ENCODE assay signal across 10 cellular contexts in genomic region chr12:53994268-53994690, GRCh38. TPM values are rescaled to one million over a fixed set of nuclear protein-coding genes. Genes with fewer than 3 reads are reported as not detected.
A peak's percentile ranks its signal among the peaks of the same experiment; 100 is the strongest.
DNase-seq lines count a peak whose midpoint lies in the region; ATAC-seq and TF ChIP-seq lines count a peak whose summit lies in the region.
"Had no signal": no experiment of that assay in that cellular context is flagged by ENCODE, and none has a peak within 500 bp of the region (broad histone marks: within the 10 kb centered on the region; RNA-seq: fewer than 3 reads in every experiment).

No MANE protein-coding gene starts in this region.

- H3K27ac Mint-ChIP-seq in activated CD8-positive, alpha-beta T cell treated with anti-CD3 and anti-CD28 coated beads, Interleukin-2, amount 10 ng/mL, durations not matched to agents 7 days and 5 days: no peak overlapping the region
- no peak overlapping the region for H3K27ac Mint-ChIP-seq in activated CD8-positive, alpha-beta T cell treated with anti-CD3 and anti-CD28 coated beads for 36 hours
- H3K27ac Mint-ChIP-seq in activated T-helper 17 cell treated with anti-CD3 and anti-CD28 coated beads, Interleukin-2, amount 50 U/mL, for 72 hours: no peak overlapping the region
- peak overlapping the region; percentile 76 for H3K27ac Mint-ChIP-seq in stimulated activated effector memory CD8-positive, alpha-beta T cell treated with anti-CD3 and anti-CD28 coated beads, Interleukin-12 subunit alpha, Interleukin-12 subunit beta, amount 100 ng/mL, for 72 hours

- DNase-seq in activated CD8-positive, alpha-beta T cell treated with anti-CD3 and anti-CD28 coated beads, Interleukin-2, amount 10 ng/mL, durations not matched to agents 7 days and 5 days: no peak
- DNase-seq in activated CD8-positive, alpha-beta T cell treated with anti-CD3 and anti-CD28 coated beads for 36 hours: no peak
- no peak for DNase-seq in left colon
- DNase-seq in stimulated activated effector memory CD8-positive, alpha-beta T cell treated with anti-CD3 and anti-CD28 coated beads, Interleukin-12 subunit alpha, Interleukin-12 subunit beta, amount 100 ng/mL, for 72 hours (ENCODE audit: low spot score in 2 of 2): no peak
- DNase-seq in iPS-NIHi7 (ENCODE audit: extremely low spot score): no peak
- DNase-seq: midbrain, NCI-H510A had no signal

- POLR2A ChIA-PET in activated CD8-positive, alpha-beta T cell treated with anti-CD3 and anti-CD28 coated beads, Interleukin-2, amount 10 ng/mL, durations not matched to agents 7 days and 5 days (lab: Charles Lee): no interaction called here
- POLR2A ChIA-PET in activated CD8-positive, alpha-beta T cell treated with anti-CD3 and anti-CD28 coated beads for 36 hours (lab: Charles Lee): no interaction called here

- no peak for ATAC-seq in activated CD8-positive, alpha-beta T cell treated with anti-CD3 and anti-CD28 coated beads, Interleukin-2, amount 10 ng/mL, durations not matched to agents 7 days and 5 days
- ATAC-seq in activated CD8-positive, alpha-beta T cell treated with anti-CD3 and anti-CD28 coated beads for 36 hours: no peak
- no peak for ATAC-seq in activated T-helper 17 cell treated with anti-CD3 and anti-CD28 coated beads, Interleukin-2, amount 50 U/mL, for 72 hours (replicated peaks)
- ATAC-seq in left colon (peak; percentile 24), HG02610 (IDR thresholded peaks at IDR 0.05; ENCODE audit: unreplicated experiment) (no peak), GM18498 (IDR thresholded peaks at IDR 0.05; ENCODE audit: unreplicated experiment) (no peak)
- no peak for ATAC-seq in stimulated activated effector memory CD8-positive, alpha-beta T cell treated with anti-CD3 and anti-CD28 coated beads, Interleukin-12 subunit alpha, Interleukin-12 subunit beta, amount 100 ng/mL, for 72 hours

- H3K4me3 Mint-ChIP-seq in activated CD8-positive, alpha-beta T cell treated with anti-CD3 and anti-CD28 coated beads, Interleukin-2, amount 10 ng/mL, durations not matched to agents 7 days and 5 days: peak overlapping the region; percentile 10
- H3K4me3 Mint-ChIP-seq in activated CD8-positive, alpha-beta T cell treated with anti-CD3 and anti-CD28 coated beads for 36 hours: no peak overlapping the region
- H3K4me3 Mint-ChIP-seq in activated T-helper 17 cell treated with anti-CD3 and anti-CD28 coated beads, Interleukin-2, amount 50 U/mL, for 72 hours: peak overlapping the region; percentile 80
- peak overlapping the region; percentile 86 for H3K4me3 Mint-ChIP-seq in stimulated activated effector memory CD8-positive, alpha-beta T cell treated with anti-CD3 and anti-CD28 coated beads, Interleukin-12 subunit alpha, Interleukin-12 subunit beta, amount 100 ng/mL, for 72 hours

- intact Hi-C loops in activated CD8-positive, alpha-beta T cell treated with anti-CD3 and anti-CD28 coated beads for 36 hours (cut with micrococcal nuclease): loop anchor here (5.0 kb wide), 1 partner anchor 37 kb away; no protein-coding TSS in a partner anchor
- intact Hi-C loops in left colon (cut with DNase I, micrococcal nuclease): no loop called here

- H3K27me3 Mint-ChIP-seq in activated CD8-positive, alpha-beta T cell treated with anti-CD3 and anti-CD28 coated beads, Interleukin-2, amount 10 ng/mL, durations not matched to agents 7 days and 5 days (ENCODE audit: low read depth): peaks cover 94% of the 10 kb centered on the region
- peaks cover 88% of the 10 kb centered on the region for H3K27me3 Mint-ChIP-seq in activated CD8-positive, alpha-beta T cell treated with anti-CD3 and anti-CD28 coated beads for 36 hours
- peaks cover 81% of the 10 kb centered on the region for H3K27me3 Mint-ChIP-seq in activated T-helper 17 cell treated with anti-CD3 and anti-CD28 coated beads, Interleukin-2, amount 50 U/mL, for 72 hours

- no peak for TF ChIP-seq CTCF in activated CD8-positive, alpha-beta T cell treated with anti-CD3 and anti-CD28 coated beads for 36 hours (IDR thresholded peaks at IDR 0.05)

- H3K4me1 Mint-ChIP-seq in activated CD8-positive, alpha-beta T cell treated with anti-CD3 and anti-CD28 coated beads, Interleukin-2, amount 10 ng/mL, durations not matched to agents 7 days and 5 days (ENCODE audit: low read depth): peaks cover 33% of the 10 kb centered on the region
- peaks cover 42% of the 10 kb centered on the region for H3K4me1 Mint-ChIP-seq in activated CD8-positive, alpha-beta T cell treated with anti-CD3 and anti-CD28 coated beads for 36 hours (ENCODE audit: low read depth)
- peaks cover 20% of the 10 kb centered on the region for H3K4me1 Mint-ChIP-seq in activated T-helper 17 cell treated with anti-CD3 and anti-CD28 coated beads, Interleukin-2, amount 50 U/mL, for 72 hours
- H3K4me1 Mint-ChIP-seq in stimulated activated effector memory CD8-positive, alpha-beta T cell treated with anti-CD3 and anti-CD28 coated beads, Interleukin-12 subunit alpha, Interleukin-12 subunit beta, amount 100 ng/mL, for 72 hours: peaks cover 69% of the 10 kb centered on the region

- H3K9me3 Mint-ChIP-seq in activated CD8-positive, alpha-beta T cell treated with anti-CD3 and anti-CD28 coated beads, Interleukin-2, amount 10 ng/mL, durations not matched to agents 7 days and 5 days (ENCODE audit: insufficient read depth): no peaks in the 10 kb centered on the region
- H3K9me3 Mint-ChIP-seq in activated CD8-positive, alpha-beta T cell treated with anti-CD3 and anti-CD28 coated beads for 36 hours: no peaks in the 10 kb centered on the region
- H3K9me3 Mint-ChIP-seq in activated T-helper 17 cell treated with anti-CD3 and anti-CD28 coated beads, Interleukin-2, amount 50 U/mL, for 72 hours: no peaks in the 10 kb centered on the region
- H3K9me3 Mint-ChIP-seq in stimulated activated effector memory CD8-positive, alpha-beta T cell treated with anti-CD3 and anti-CD28 coated beads, Interleukin-12 subunit alpha, Interleukin-12 subunit beta, amount 100 ng/mL, for 72 hours: no peaks in the 10 kb centered on the region

- peaks cover 5% of the 10 kb centered on the region for H3K36me3 Mint-ChIP-seq in activated CD8-positive, alpha-beta T cell treated with anti-CD3 and anti-CD28 coated beads, Interleukin-2, amount 10 ng/mL, durations not matched to agents 7 days and 5 days (ENCODE audit: low read depth)
- H3K36me3 Mint-ChIP-seq in activated CD8-positive, alpha-beta T cell treated with anti-CD3 and anti-CD28 coated beads for 36 hours (ENCODE audit: low read depth): peaks cover 2% of the 10 kb centered on the region
- H3K36me3 Mint-ChIP-seq in activated T-helper 17 cell treated with anti-CD3 and anti-CD28 coated beads, Interleukin-2, amount 50 U/mL, for 72 hours (ENCODE audit: low read depth): peaks cover 15% of the 10 kb centered on the region
- H3K36me3 Mint-ChIP-seq in stimulated activated effector memory CD8-positive, alpha-beta T cell treated with anti-CD3 and anti-CD28 coated beads, Interleukin-12 subunit alpha, Interleukin-12 subunit beta, amount 100 ng/mL, for 72 hours: peaks cover 6% of the 10 kb centered on the region

- CTCF ChIA-PET in activated CD8-positive, alpha-beta T cell treated with anti-CD3 and anti-CD28 coated beads, Interleukin-2, amount 10 ng/mL, durations not matched to agents 7 days and 5 days (lab: Charles Lee): interaction anchor here (2.0 kb wide), 1 partner anchor 8 kb away, joined by 12 read pairs; the partner anchor contains the start of gene HOXC10
- CTCF ChIA-PET in activated CD8-positive, alpha-beta T cell treated with anti-CD3 and anti-CD28 coated beads for 36 hours (lab: Charles Lee): interaction anchor here (1.3 to 1.6 kb wide), 2 partner anchors 9 to 50 kb away, joined by 3 to 5 read pairs; partner anchors contain the start of gene HOXC10

RNA-seq across cellular contexts. Expression of gene HOXC9, which starts 5.7 kb away (rescaled TPM):
- not detected for total RNA-seq in activated CD8-positive, alpha-beta T cell treated with anti-CD3 and anti-CD28 coated beads, Interleukin-2, amount 10 ng/mL, durations not matched to agents 7 days and 5 days
- not detected for total RNA-seq in activated CD8-positive, alpha-beta T cell treated with anti-CD3 and anti-CD28 coated beads for 36 hours
- total RNA-seq in activated T-helper 17 cell treated with anti-CD3 and anti-CD28 coated beads, Interleukin-2, amount 50 U/mL, for 72 hours: not detected
- not detected for total RNA-seq in left colon

RNA-seq across cellular contexts. Expression of gene HOXC10, which starts 9.3 kb away (rescaled TPM):
- not detected for total RNA-seq in activated CD8-positive, alpha-beta T cell treated with anti-CD3 and anti-CD28 coated beads, Interleukin-2, amount 10 ng/mL, durations not matched to agents 7 days and 5 days
- total RNA-seq in activated CD8-positive, alpha-beta T cell treated with anti-CD3 and anti-CD28 coated beads for 36 hours: not detected
- not detected for total RNA-seq in activated T-helper 17 cell treated with anti-CD3 and anti-CD28 coated beads, Interleukin-2, amount 50 U/mL, for 72 hours
- total RNA-seq in left colon: not detected

RNA-seq across cellular contexts. Expression of gene HOXC8, which starts 14.5 kb away (rescaled TPM):
- not detected for total RNA-seq in activated CD8-positive, alpha-beta T cell treated with anti-CD3 and anti-CD28 coated beads, Interleukin-2, amount 10 ng/mL, durations not matched to agents 7 days and 5 days
- total RNA-seq in activated CD8-positive, alpha-beta T cell treated with anti-CD3 and anti-CD28 coated beads for 36 hours: not detected
- total RNA-seq in activated T-helper 17 cell treated with anti-CD3 and anti-CD28 coated beads, Interleukin-2, amount 50 U/mL, for 72 hours: not detected
- total RNA-seq in left colon: not detected

RNA-seq across cellular contexts. Expression of gene HOTAIR, which starts 19.5 kb away (rescaled TPM):
- total RNA-seq in activated CD8-positive, alpha-beta T cell treated with anti-CD3 and anti-CD28 coated beads, Interleukin-2, amount 10 ng/mL, durations not matched to agents 7 days and 5 days: not detected
- not detected for total RNA-seq in activated CD8-positive, alpha-beta T cell treated with anti-CD3 and anti-CD28 coated beads for 36 hours
- total RNA-seq in activated T-helper 17 cell treated with anti-CD3 and anti-CD28 coated beads, Interleukin-2, amount 50 U/mL, for 72 hours: not detected
- total RNA-seq in left colon: not detected

RNA-seq across cellular contexts. Expression of gene HOXC11, which starts 21.4 kb away (rescaled TPM):
- total RNA-seq in activated CD8-positive, alpha-beta T cell treated with anti-CD3 and anti-CD28 coated beads, Interleukin-2, amount 10 ng/mL, durations not matched to agents 7 days and 5 days: not detected
- total RNA-seq in activated CD8-positive, alpha-beta T cell treated with anti-CD3 and anti-CD28 coated beads for 36 hours: not detected
- not detected for total RNA-seq in activated T-helper 17 cell treated with anti-CD3 and anti-CD28 coated beads, Interleukin-2, amount 50 U/mL, for 72 hours
- total RNA-seq in left colon: not detected
